Comparison of ENCODE assay signal across 8 cellular contexts in genomic region chr17:82031303-82031884, GRCh38. TPM values are rescaled to one million over a fixed set of nuclear protein-coding genes. Genes with fewer than 3 reads are reported as not detected.
A peak's percentile ranks its signal among the peaks of the same experiment; 100 is the strongest.
DNase-seq lines count a peak whose midpoint lies in the region; ATAC-seq and TF ChIP-seq lines count a peak whose summit lies in the region.

RAC3 (plus strand) TSS chr17:82031678; CDS start chr17:82031762, 84 bp downstream.

- H3K4me3 ChIP-seq in AG10803 (ENCODE audit: low read length), result peak within 1 kb of the TSS; percentile 55
- peak within 1 kb of the TSS; percentile 63 to 64 for H3K4me3 ChIP-seq in Panc1 (ENCODE audit: low read depth in 2 of 2, low read length in 2 of 2)
- H3K4me3 ChIP-seq in duodenal mucosa (ENCODE audit: low read depth in 1 of 2, low read length in 2 of 2), result peak within 1 kb of the TSS; percentile 55 to 73
- peak within 1 kb of the TSS; percentile 27 to 32 for H3K4me3 ChIP-seq in muscle layer of colon (ENCODE audit: low read depth in 1 of 2, low read length in 2 of 2)

- peak; percentile 74 for ATAC-seq in Panc1
- ATAC-seq in GM21515 (IDR thresholded peaks at IDR 0.05; ENCODE audit: unreplicated experiment), result no peak
- ATAC-seq in GM18511 (IDR thresholded peaks at IDR 0.05; ENCODE audit: unreplicated experiment), result no peak

- H3K27ac ChIP-seq in Panc1 (ENCODE audit: low read length), result peak within 1 kb of the TSS; percentile 79
- H3K27ac ChIP-seq in duodenal mucosa (ENCODE audit: low read depth, low read length), result no peak within 1 kb of the TSS
- no peak within 1 kb of the TSS for H3K27ac ChIP-seq in muscle layer of colon (ENCODE audit: low read depth, low read length)

- TF ChIP-seq CTCF in AG10803 (conservative IDR thresholded peaks at IDR 0.05; ENCODE audit: low read length) (no peak), Panc1 (IDR thresholded peaks at IDR 0.05) (no peak)

- intact Hi-C loops in Panc1 (cut with micrococcal nuclease; ENCODE audit: unreplicated experiment), result no loop called here

- H3K9me3 ChIP-seq in Panc1 (ENCODE audit: control insufficient read depth, insufficient read depth, low read depth, low read length) (no peaks in the 10 kb centered on the region), duodenal mucosa (ENCODE audit: control insufficient read depth in 1 of 2, low read length in 2 of 2) (no peaks in the 10 kb centered on the region), muscle layer of colon (ENCODE audit: low read length) (no peaks in the 10 kb centered on the region)

- POLR2A ChIA-PET in Panc1 (lab: Charles Lee), result no interaction called here

- H3K4me1 ChIP-seq in Panc1 (ENCODE audit: control insufficient read depth, insufficient read depth, low read length) (peaks cover 18% of the 10 kb centered on the region), duodenal mucosa (ENCODE audit: control insufficient read depth in 1 of 2, insufficient read depth in 2 of 2, low read length in 2 of 2) (peaks cover 10 to 18% of the 10 kb centered on the region in 2 donors), muscle layer of colon (ENCODE audit: insufficient read depth, low read length) (peaks cover 13% of the 10 kb centered on the region)

- BruUV-seq in Panc1 (replicated peaks; lab: Mats Ljungman, UMichigan), result no TSS peak

- H3K36me3 ChIP-seq in Panc1 (ENCODE audit: control insufficient read depth, insufficient read depth, low read length) (peaks cover 2% of the 10 kb centered on the region; the same call in 1 of the 2 replicates), duodenal mucosa (ENCODE audit: control insufficient read depth in 1 of 2, insufficient read depth in 2 of 2, low read length in 2 of 2) (peaks cover 0 to 7% of the 10 kb centered on the region in 2 donors), muscle layer of colon (ENCODE audit: insufficient read depth, low read length) (no peaks in the 10 kb centered on the region)

- H3K9ac ChIP-seq in duodenal mucosa (ENCODE audit: low read depth in 1 of 2, low read length in 2 of 2) (peak within 1 kb of the TSS in 1 of 2 donors; percentile 57), muscle layer of colon (ENCODE audit: low read length) (no peak within 1 kb of the TSS)

- in situ Hi-C loops in Panc1 (cut with HindIII; ENCODE audit: low pct_unique_long_range_greater_than_20kb, low sequenced_read_pairs), result no loop called here

- CTCF ChIA-PET in Panc1 (lab: Charles Lee), result no interaction called here

- DNase-seq in AG10803 (ENCODE audit: low read depth), result no peak
- peak; percentile 60 for DNase-seq in GM19238 (ENCODE audit: insufficient read length, low spot score)
- DNase-seq in Panc1 (ENCODE audit: low read depth, low spot score), result no peak
- DNase-seq in HK-2 (ENCODE audit: unreplicated experiment), result no peak

- no peaks in the 10 kb centered on the region for H3K27me3 ChIP-seq in Panc1 (ENCODE audit: control insufficient read depth, insufficient read depth, low read length)
- no peaks in the 10 kb centered on the region for H3K27me3 ChIP-seq in duodenal mucosa (ENCODE audit: control insufficient read depth in 1 of 2, insufficient read depth in 2 of 2, low read length in 2 of 2)
- H3K27me3 ChIP-seq in muscle layer of colon (ENCODE audit: control insufficient read depth in 1 of 2, insufficient read depth in 2 of 2, low read length in 2 of 2), result peaks cover 13 to 25% of the 10 kb centered on the region in 2 donors

RNA-seq across cellular contexts. Expression of gene RAC3, which starts in this region (rescaled TPM):
- total RNA-seq in Panc1 (2021; ENCODE audit: unreplicated experiment), result 39.4 TPM
- 84.7 TPM for polyA plus RNA-seq in Panc1 (2012; ENCODE audit: insufficient read length)
